ENCODE assay signal across 23 cellular contexts in the genomic region with DNA sequence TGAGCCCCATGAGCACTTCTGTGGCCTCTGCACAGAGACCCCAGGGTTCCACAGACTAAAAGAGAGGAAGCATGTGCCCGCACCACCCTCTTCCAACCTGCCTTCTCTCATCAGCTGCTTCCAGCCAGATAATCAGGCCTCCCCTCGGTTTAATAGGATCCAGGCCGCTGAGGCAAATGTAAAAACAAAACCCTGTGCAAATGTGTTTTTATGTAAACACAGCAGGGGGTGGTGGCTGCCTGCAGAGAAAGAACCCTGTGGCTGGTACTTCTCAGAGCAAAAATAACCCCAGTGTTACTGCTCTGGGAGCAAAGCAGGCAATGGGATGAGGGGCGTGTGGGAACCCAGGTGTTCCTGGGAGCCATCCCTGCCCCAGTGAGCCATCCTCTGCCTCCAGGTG. TPM values are rescaled to one million over a fixed set of nuclear protein-coding genes. Genes with fewer than 3 reads are reported as not detected.
DNase-seq lines count a peak whose midpoint lies in the region; ATAC-seq and TF ChIP-seq lines count a peak whose summit lies in the region.
"Had no signal": no experiment of that assay in that cellular context is flagged by ENCODE, and none has a peak within 500 bp of the region (broad histone marks: within the 10 kb centered on the region; RNA-seq: fewer than 3 reads in every experiment).

No MANE protein-coding gene starts in this region.

- H3K36me3 ChIP-seq in BE2C (no peaks in the 10 kb centered on the region), HUES48 (ENCODE audit: control insufficient read depth, insufficient read depth, low read length) (no peaks in the 10 kb centered on the region), iPS-20b (ENCODE audit: insufficient read depth, low read depth, low read length) (no peaks in the 10 kb centered on the region), MG63 (no peaks in the 10 kb centered on the region)
- H3K36me3 ChIP-seq: lower lobe of right lung, ovary, SJSA1, thoracic aorta had no signal

- H3K27me3 Mint-ChIP-seq in WTC11 (ENCODE audit: low read depth) = no peaks in the 10 kb centered on the region; the same call in 1 of the 2 replicates
- H3K27me3 Mint-ChIP-seq in stimulated activated naive CD8-positive, alpha-beta T cell treated with anti-CD3 and anti-CD28 coated beads, Interleukin-15, amount 100 ng/mL, for 72 hours = no peaks in the 10 kb centered on the region
- no peaks in the 10 kb centered on the region for H3K27me3 Mint-ChIP-seq in activated CD4-positive, alpha-beta T cell treated with anti-CD3 and anti-CD28 coated beads, Interleukin-2, amount 10 ng/mL, durations not matched to agents 7 days and 5 days

- peak overlapping the region; percentile 75 for H3K27ac ChIP-seq in HUES48 (ENCODE audit: low read depth, low read length)
- H3K27ac ChIP-seq in iPS-20b (ENCODE audit: low read length) = no peak overlapping the region
- H3K27ac ChIP-seq: HL-60, lower lobe of right lung, ovary, SJSA1, thoracic aorta had no signal

- H3K9me3 ChIP-seq in BE2C (no peaks in the 10 kb centered on the region), HUES48 (ENCODE audit: control insufficient read depth, insufficient read depth, low read length) (no peaks in the 10 kb centered on the region; the same call in 1 of the 2 replicates), iPS-20b (ENCODE audit: insufficient read depth, low read depth, low read length) (no peaks in the 10 kb centered on the region), MG63 (no peaks in the 10 kb centered on the region)
- H3K9me3 ChIP-seq: lower lobe of right lung, ovary, SJSA1, thoracic aorta had no signal

- H3K9ac ChIP-seq in HUES48 (ENCODE audit: low read depth, low read length) = no peak overlapping the region
- H3K9ac ChIP-seq in iPS-20b (ENCODE audit: low read depth, low read length) = 0 out of 2 replicates have a peak overlapping the region, but pooled peaks have one; percentile 16

- peaks cover 17% of the 10 kb centered on the region for H3K9me3 Mint-ChIP-seq in WTC11
- H3K9me3 Mint-ChIP-seq in stimulated activated naive CD8-positive, alpha-beta T cell treated with anti-CD3 and anti-CD28 coated beads, Interleukin-15, amount 100 ng/mL, for 72 hours = peaks cover 0 to 4% of the 10 kb centered on the region in 2 donors
- no peaks in the 10 kb centered on the region for H3K9me3 Mint-ChIP-seq in activated CD4-positive, alpha-beta T cell treated with anti-CD3 and anti-CD28 coated beads, Interleukin-2, amount 10 ng/mL, durations not matched to agents 7 days and 5 days

- CTCF ChIA-PET in WTC11 (lab: Charles Lee) = interaction anchor here (1.5 kb wide), 1 partner anchor 46 kb away, joined by 6 read pairs; a partner anchor contains a TSS
- CTCF ChIA-PET in activated CD4-positive, alpha-beta T cell treated with anti-CD3 and anti-CD28 coated beads, Interleukin-2, amount 10 ng/mL, durations not matched to agents 7 days and 5 days (lab: Charles Lee) = no interaction called here

- POLR2A ChIA-PET in WTC11 (lab: Charles Lee) = no interaction called here
- POLR2A ChIA-PET in activated CD4-positive, alpha-beta T cell treated with anti-CD3 and anti-CD28 coated beads, Interleukin-2, amount 10 ng/mL, durations not matched to agents 7 days and 5 days (lab: Charles Lee) = no interaction called here

- H3K4me3 Mint-ChIP-seq in WTC11 = no peak overlapping the region
- no peak overlapping the region for H3K4me3 Mint-ChIP-seq in stimulated activated naive CD8-positive, alpha-beta T cell treated with anti-CD3 and anti-CD28 coated beads, Interleukin-15, amount 100 ng/mL, for 72 hours
- H3K4me3 Mint-ChIP-seq in activated CD4-positive, alpha-beta T cell treated with anti-CD3 and anti-CD28 coated beads, Interleukin-2, amount 10 ng/mL, durations not matched to agents 7 days and 5 days = no peak overlapping the region
- H3K4me3 Mint-ChIP-seq: activated CD8-positive, alpha-beta memory T cell treated with anti-CD3 and anti-CD28 coated beads, Interleukin-2, amount 10 ng/mL, durations not matched to agents 7 days and 5 days had no signal

- H3K4me1 ChIP-seq in BE2C = no peaks in the 10 kb centered on the region
- peaks cover 17% of the 10 kb centered on the region for H3K4me1 ChIP-seq in HUES48 (ENCODE audit: control insufficient read depth, insufficient read depth, low read length)
- peaks cover 12% of the 10 kb centered on the region; the same call in 1 of the 2 replicates for H3K4me1 ChIP-seq in iPS-20b (ENCODE audit: insufficient read depth, low read length)
- H3K4me1 ChIP-seq: lower lobe of right lung, SJSA1 had no signal

- no peak for DNase-seq in BE2C
- DNase-seq in WTC11 (ENCODE audit: low spot score) = peak; percentile 17
- DNase-seq in stimulated activated naive CD8-positive, alpha-beta T cell treated with anti-CD3 and anti-CD28 coated beads, Interleukin-15, amount 100 ng/mL, for 72 hours = no peak
- DNase-seq in MG63 = no peak
- DNase-seq in activated CD4-positive, alpha-beta T cell treated with anti-CD3 and anti-CD28 coated beads, Interleukin-2, amount 10 ng/mL, durations not matched to agents 7 days and 5 days = no peak
- DNase-seq: activated CD4-positive, alpha-beta T cell treated with anti-CD3 and anti-CD28 coated beads for 1 hour; activated CD8-positive, alpha-beta memory T cell treated with anti-CD3 and anti-CD28 coated beads, Interleukin-2, amount 10 ng/mL, durations not matched to agents 7 days and 5 days; activated gamma-delta T cell treated with Interleukin-2 at 50 U/mL for 16 hours; Calu3; lower lobe of right lung; NCI-H1048; NCI-H510A; ovary; stimulated activated CD4-positive, alpha-beta T cell treated with anti-CD3 and anti-CD28 coated beads, Interleukin-4, amount 100 ng/mL, for 4 hours had no signal

- ATAC-seq in WTC11 (peak; percentile 38), HG03097 (IDR thresholded peaks at IDR 0.05; ENCODE audit: low FRiP score, unreplicated experiment) (no peak)
- ATAC-seq in stimulated activated naive CD8-positive, alpha-beta T cell treated with anti-CD3 and anti-CD28 coated beads, Interleukin-15, amount 100 ng/mL, for 72 hours = no peak
- ATAC-seq: activated CD8-positive, alpha-beta memory T cell treated with anti-CD3 and anti-CD28 coated beads, Interleukin-2, amount 10 ng/mL, durations not matched to agents 7 days and 5 days; K562 had no signal

- no peak overlapping the region for H3K4me3 ChIP-seq in BE2C (ENCODE audit: low read depth, low read length)
- H3K4me3 ChIP-seq in HUES48 (ENCODE audit: low read depth, low read length) = no peak overlapping the region
- no peak overlapping the region for H3K4me3 ChIP-seq in iPS-20b (ENCODE audit: low read length)
- no peak overlapping the region for H3K4me3 ChIP-seq in MG63
- H3K4me3 ChIP-seq: K562, lower lobe of right lung, ovary, SJSA1, thoracic aorta had no signal

- peak overlapping the region; percentile 65 for H3K27ac Mint-ChIP-seq in WTC11
- no peak overlapping the region for H3K27ac Mint-ChIP-seq in stimulated activated naive CD8-positive, alpha-beta T cell treated with anti-CD3 and anti-CD28 coated beads, Interleukin-15, amount 100 ng/mL, for 72 hours
- H3K27ac Mint-ChIP-seq in activated CD4-positive, alpha-beta T cell treated with anti-CD3 and anti-CD28 coated beads, Interleukin-2, amount 10 ng/mL, durations not matched to agents 7 days and 5 days = no peak overlapping the region
- H3K27ac Mint-ChIP-seq: activated CD8-positive, alpha-beta memory T cell treated with anti-CD3 and anti-CD28 coated beads, Interleukin-2, amount 10 ng/mL, durations not matched to agents 7 days and 5 days had no signal

- no peaks in the 10 kb centered on the region for H3K27me3 ChIP-seq in BE2C
- H3K27me3 ChIP-seq in HUES48 (ENCODE audit: control insufficient read depth, insufficient read depth, low read length) = no peaks in the 10 kb centered on the region
- H3K27me3 ChIP-seq in iPS-20b (ENCODE audit: insufficient read depth, low read length) = no peaks in the 10 kb centered on the region
- H3K27me3 ChIP-seq in MG63 = no peaks in the 10 kb centered on the region
- H3K27me3 ChIP-seq: ovary, SJSA1 had no signal

- TF ChIP-seq CTCF in BE2C (IDR thresholded peaks at IDR 0.05; ENCODE audit: low read depth, low read length) (0 out of 2 replicates have a peak, but pooled peaks have one; percentile 27), WTC11 (IDR thresholded peaks at IDR 0.05) (no peak)

- H3K36me3 Mint-ChIP-seq in WTC11 = peaks cover 11% of the 10 kb centered on the region
- no peaks in the 10 kb centered on the region for H3K36me3 Mint-ChIP-seq in activated CD4-positive, alpha-beta T cell treated with anti-CD3 and anti-CD28 coated beads, Interleukin-2, amount 10 ng/mL, durations not matched to agents 7 days and 5 days (ENCODE audit: low read depth)
- H3K36me3 Mint-ChIP-seq: activated CD8-positive, alpha-beta memory T cell treated with anti-CD3 and anti-CD28 coated beads, Interleukin-2, amount 10 ng/mL, durations not matched to agents 7 days and 5 days had no signal

- peaks cover 45% of the 10 kb centered on the region for H3K4me1 Mint-ChIP-seq in WTC11
- no peaks in the 10 kb centered on the region for H3K4me1 Mint-ChIP-seq in stimulated activated naive CD8-positive, alpha-beta T cell treated with anti-CD3 and anti-CD28 coated beads, Interleukin-15, amount 100 ng/mL, for 72 hours
- no peaks in the 10 kb centered on the region for H3K4me1 Mint-ChIP-seq in activated CD4-positive, alpha-beta T cell treated with anti-CD3 and anti-CD28 coated beads, Interleukin-2, amount 10 ng/mL, durations not matched to agents 7 days and 5 days
- H3K4me1 Mint-ChIP-seq: activated CD8-positive, alpha-beta memory T cell treated with anti-CD3 and anti-CD28 coated beads, Interleukin-2, amount 10 ng/mL, durations not matched to agents 7 days and 5 days had no signal

TF ChIP-seq in WTC11, 78 proteins besides CTCF, POLR2A, EP300 and RAD21:
- TF ChIP-seq CREM (CRISPR knock-in tag; IDR thresholded peaks at IDR 0.05) (no peak), ZNF423 (CRISPR knock-in tag; IDR thresholded peaks at IDR 0.05) (peak; percentile 92), HMGA2 (CRISPR knock-in tag; IDR thresholded peaks at IDR 0.05) (no peak), TEAD1 (CRISPR knock-in tag; IDR thresholded peaks at IDR 0.05) (peak; percentile 49; the same call in 1 of the 2 replicates)
TF ChIP-seq in WTC11: peak in this region for 2.

RNA-seq across cellular contexts. Expression of a gene that starts 46.2 kb away (rescaled TPM):
- 1.7 TPM for polyA plus RNA-seq in BE2C (2012; ENCODE audit: insufficient read depth, insufficient read length, low read depth)
- total RNA-seq in WTC11 (2021) = 1.1 to 1.6 TPM (median 1.6 TPM) in 3 replicates
- not detected in 2 replicates for total RNA-seq in MG63 (2014; rRNA removed; shearing (Covaris generic); ENCODE audit: low replicate concordance)
- total RNA-seq in activated CD4-positive, alpha-beta T cell treated with anti-CD3 and anti-CD28 coated beads, Interleukin-2, amount 10 ng/mL, durations not matched to agents 7 days and 5 days = not detected
- total RNA-seq: activated CD8-positive, alpha-beta memory T cell treated with anti-CD3 and anti-CD28 coated beads, Interleukin-2, amount 10 ng/mL, durations not matched to agents 7 days and 5 days; Calu3; epithelial cell of proximal tubule; glomerular endothelial cell; SJSA1 had no signal
